ENCODE assay signal across 8 cellular contexts in genomic region chr6:72622094-72622540, GRCh38. TPM values are rescaled to one million over a fixed set of nuclear protein-coding genes. Genes with fewer than 3 reads are reported as not detected.
A peak's percentile ranks its signal among the peaks of the same experiment; 100 is the strongest.
DNase-seq lines count a peak whose midpoint lies in the region; ATAC-seq, FAIRE-seq and TF ChIP-seq lines count a peak whose summit lies in the region.

No MANE protein-coding gene starts in this region.

- FAIRE-seq in K562 (lab: Jason Lieb, UNC) = no peak
- FAIRE-seq in kidney (lab: Jason Lieb, UNC) = no peak

- H2AFZ ChIP-seq in Karpas-422 (ENCODE audit: low read length) (peak overlapping the region; percentile 96; the same call in 1 of the 2 replicates), K562 (ENCODE audit: low read depth, low read length) (peak overlapping the region; percentile 93)

- CTCF ChIA-PET in K562 (lab: Yijun Ruan, JAX; ENCODE audit: low intra/inter-chr PET ratio) = interaction anchor here (0.6 to 1.0 kb wide), 2 partner anchors 12 to 41 kb away, joined by 3 to 4 read pairs; no protein-coding TSS in a partner anchor

- no peaks in the 10 kb centered on the region for H3K9me3 ChIP-seq in Karpas-422 (ENCODE audit: low read length)
- no peaks in the 10 kb centered on the region for H3K9me3 ChIP-seq in K562 (replicated peaks; ENCODE audit: control insufficient read depth, insufficient read depth, low read depth, low read length)
- no peaks in the 10 kb centered on the region for H3K9me3 ChIP-seq in kidney (ENCODE audit: control insufficient read depth in 1 of 2, low read length in 2 of 2)

- peak in 1 of 3 experiments; percentile 25; a peak in 1 of 6 replicates for TF ChIP-seq CTCF in K562 (IDR thresholded peaks at IDR 0.05 in 2 of 3, conservative IDR thresholded peaks at IDR 0.05 in 1 of 3; ENCODE audit: insufficient read depth in 2 of 3, low read depth in 1 of 3, low read length in 3 of 3)
- peak; percentile 22 for TF ChIP-seq CTCF in kidney (IDR thresholded peaks at IDR 0.05; ENCODE audit: borderline replicate concordance, extremely low read depth, insufficient read depth)

- H3K27me3 Mint-ChIP-seq in T-helper 2 cell treated with Interferon-gamma antibody and Interleukin-4, amounts not matched to agents 5 μg/mL and 100 μg/mL, for 36 hours (ENCODE audit: low read depth) = no peaks in the 10 kb centered on the region

- peaks cover 20% of the 10 kb centered on the region for H3K36me3 ChIP-seq in Karpas-422 (ENCODE audit: insufficient read depth, low read length)
- H3K36me3 ChIP-seq in K562 (ENCODE audit: control insufficient read depth, insufficient read depth, low read length) = no peaks in the 10 kb centered on the region
- H3K36me3 ChIP-seq in kidney (ENCODE audit: control insufficient read depth in 1 of 2, insufficient read depth in 2 of 2, low read length in 2 of 2) = no peaks in the 10 kb centered on the region

- ATAC-seq in GM21526 (IDR thresholded peaks at IDR 0.05; ENCODE audit: low FRiP score, unreplicated experiment) = peak; percentile 27
- peak; percentile 58 for ATAC-seq in K562

- 26% methylated on average over 15 of the region's 54 CpGs for WGBS in K562 (ENCODE audit: insufficient coverage, low coverage, missing lambda C conversion rate)

- POLR2A ChIA-PET in K562 (lab: Yijun Ruan, JAX) = no interaction called here

- in situ Hi-C loops in K562 (cut with MboI) = loop anchor here (10.0 kb wide), 1 partner anchor 513 kb away; no protein-coding TSS in a partner anchor

- peaks cover 7% of the 10 kb centered on the region for H3K36me3 Mint-ChIP-seq in T-helper 2 cell treated with Interferon-gamma antibody and Interleukin-4, amounts not matched to agents 5 μg/mL and 100 μg/mL, for 36 hours (ENCODE audit: low read depth)

- no peaks in the 10 kb centered on the region for H4K20me1 ChIP-seq in Karpas-422 (ENCODE audit: insufficient read depth, low read depth, low read length)
- no peaks in the 10 kb centered on the region for H4K20me1 ChIP-seq in K562 (replicated peaks; ENCODE audit: control insufficient read depth, insufficient read depth, low read length)

- no peak for TF ChIP-seq RAD21 in K562 (CRISPR knock-in tag; conservative IDR thresholded peaks at IDR 0.05 in 1 of 2, IDR thresholded peaks at IDR 0.05 in 1 of 2)

- H3K4me1 Mint-ChIP-seq in T-helper 2 cell treated with Interferon-gamma antibody and Interleukin-4, amounts not matched to agents 5 μg/mL and 100 μg/mL, for 36 hours (ENCODE audit: low read depth) = peaks cover 55% of the 10 kb centered on the region

- no peaks in the 10 kb centered on the region for H3K9me3 Mint-ChIP-seq in T-helper 2 cell treated with Interferon-gamma antibody and Interleukin-4, amounts not matched to agents 5 μg/mL and 100 μg/mL, for 36 hours

- H3K4me3 Mint-ChIP-seq in T-helper 2 cell treated with Interferon-gamma antibody and Interleukin-4, amounts not matched to agents 5 μg/mL and 100 μg/mL, for 36 hours = peak overlapping the region; percentile 94

- H3K9me1 ChIP-seq in K562 (ENCODE audit: control insufficient read depth, insufficient read depth, low read length) = no peaks in the 10 kb centered on the region

- TF ChIP-seq POLR2A in K562 (conservative IDR thresholded peaks at IDR 0.05) = no peak

- DNase-seq in DMS53 treated with DMSO at 0.1 percent for 48 hours (lab: John Stamatoyannopoulos, UW; ENCODE audit: unreplicated experiment) = peak; percentile 68
- peak; percentile 90 for DNase-seq in Karpas-422
- peak; percentile 70 for DNase-seq in T-helper 2 cell treated with Interferon-gamma antibody and Interleukin-4, amounts not matched to agents 5 μg/mL and 100 μg/mL, for 36 hours (ENCODE audit: low spot score)
- peak; percentile 34 to 51 (median 50) for DNase-seq in K562 (ENCODE audit: extremely low read depth in 1 of 4, low spot score in 3 of 4)
- DNase-seq in kidney = peak; percentile 75
- DNase-seq in stimulated activated CD4-positive, alpha-beta T cell treated with anti-CD3 and anti-CD28 coated beads, Interleukin-2, amount 100 ng/mL, for 4 hours (ENCODE audit: low read depth) = peak; percentile 65
- DNase-seq in mesenteric fat pad (ENCODE audit: low spot score) = no peak

- peak overlapping the region; percentile 97 for H3K4me3 ChIP-seq in Karpas-422 (ENCODE audit: low read length)
- peak overlapping the region; percentile 49 for H3K4me3 ChIP-seq in K562
- peak overlapping the region; percentile 35 to 40 for H3K4me3 ChIP-seq in kidney (ENCODE audit: low read length in 2 of 2)

- intact Hi-C loops in K562 (cut with micrococcal nuclease) = loop anchor here (5.0 kb wide), 2 partner anchors 60 to 360 kb away; no protein-coding TSS in a partner anchor
- intact Hi-C loops in kidney (cut with DNase I) = no loop called here

- H3K79me2 ChIP-seq in Karpas-422 (ENCODE audit: low read length) (peaks cover 54% of the 10 kb centered on the region), K562 (ENCODE audit: control insufficient read depth, insufficient read depth, low read length) (peaks cover 42% of the 10 kb centered on the region)

- no peaks in the 10 kb centered on the region for H3K27me3 ChIP-seq in Karpas-422 (ENCODE audit: low read length)
- H3K27me3 ChIP-seq in K562 (ENCODE audit: control insufficient read depth in 2 of 2, insufficient read depth in 2 of 2, low read length in 2 of 2) = no peaks in the 10 kb centered on the region

- no TSS peak for BruUV-seq in K562 (replicated peaks; lab: Mats Ljungman, UMichigan)

- H3K27ac ChIP-seq in Karpas-422 (ENCODE audit: low read length) = peak overlapping the region; percentile 96
- H3K27ac ChIP-seq in K562 (ENCODE audit: extremely low read depth, low read depth, low read length) = peak overlapping the region; percentile 77
- no peak overlapping the region for H3K27ac ChIP-seq in kidney (ENCODE audit: low read depth in 2 of 2, low read length in 2 of 2)

- no peak for TF ChIP-seq EP300 in K562 (IDR thresholded peaks at IDR 0.05; ENCODE audit: low read length)

- H3K4me1 ChIP-seq in Karpas-422 (ENCODE audit: low read length) (peaks cover 55% of the 10 kb centered on the region), K562 (replicated peaks in 1 of 2; ENCODE audit: control insufficient read depth in 2 of 2, insufficient read depth in 2 of 2, low read length in 2 of 2) (peaks cover 19 to 33% of the 10 kb centered on the region in 2 experiments; a peak in 4 of 5 replicates), kidney (ENCODE audit: control insufficient read depth in 1 of 2, insufficient read depth in 1 of 2, low read depth in 1 of 2, low read length in 2 of 2) (peaks cover 0 to 10% of the 10 kb centered on the region in 2 donors)

- no peaks in the 10 kb centered on the region for H3K9me2 ChIP-seq in Karpas-422 (replicated peaks; ENCODE audit: insufficient read depth, low read length)

- H3K4me2 ChIP-seq in Karpas-422 (ENCODE audit: low read depth, low read length, poor library complexity, severe bottlenecking) (peak overlapping the region; percentile 95), K562 (ENCODE audit: insufficient read depth, low read length) (peak overlapping the region; percentile 82)

- H3K27ac Mint-ChIP-seq in T-helper 2 cell treated with Interferon-gamma antibody and Interleukin-4, amounts not matched to agents 5 μg/mL and 100 μg/mL, for 36 hours = no peak overlapping the region

- H3K9ac ChIP-seq in Karpas-422 (ENCODE audit: low read length) = peak overlapping the region; percentile 99
- peak overlapping the region; percentile 77 to 94 for H3K9ac ChIP-seq in K562 (ENCODE audit: insufficient read depth in 1 of 2, low read depth in 2 of 2, low read length in 2 of 2)
- H3K9ac ChIP-seq in kidney (ENCODE audit: low read length in 2 of 2) = no peak overlapping the region

TF ChIP-seq in K562, 482 proteins besides CTCF, POLR2A, EP300 and RAD21 (continues in another document):
- TF ChIP-seq BHLHE40 (IDR thresholded peaks at IDR 0.05; ENCODE audit: low read length) = no peak
- TF ChIP-seq USF2 (CRISPR knock-in tag; IDR thresholded peaks at IDR 0.05) = no peak
- peak; percentile 36 for TF ChIP-seq PCBP1 (IDR thresholded peaks at IDR 0.05; ENCODE audit: low read depth, low read length, poor library complexity, severe bottlenecking)
- TF ChIP-seq POLR3G (IDR thresholded peaks at IDR 0.05; ENCODE audit: extremely low read depth, insufficient read length, insufficient replicate concordance) = no peak
- TF ChIP-seq ZNF511 (CRISPR knock-in tag; IDR thresholded peaks at IDR 0.05) = peak; percentile 14; the same call in 1 of the 2 replicates

RNA-seq across cellular contexts. Expression of gene KCNQ5, which starts 0.3 kb away (rescaled TPM):
- 29.1 and 50.5 TPM in 2 replicates for total RNA-seq in Karpas-422 (2014; rRNA removed; shearing (Covaris generic); ENCODE audit: low replicate concordance)
- 6.0 and 20.4 TPM in 2 replicates for total RNA-seq in K562 (2011; cell fraction: chromatin; rRNA removed; ENCODE audit: low replicate concordance)
- 4.3 and 5.5 TPM in 2 replicates for total RNA-seq in K562 (2011; cell fraction: nucleolus; rRNA removed)
- 11.5 and 12.2 TPM in 2 replicates for total RNA-seq in K562 (2011; cell fraction: nucleoplasm; rRNA removed)
- total RNA-seq in K562 (2014; rRNA removed) = 2.4 and 2.6 TPM in 2 replicates
- total RNA-seq in K562 (2014; rRNA removed; fragmentation: Illumina TruSeq; extraction: Trizol) = 3.8 and 4.4 TPM in 2 replicates
- 5.9 and 6.5 TPM in 2 replicates for total RNA-seq in K562 (2015; rRNA removed; fragmentation: Illumina TruSeq; extraction: Trizol)
- 5.0 and 5.7 TPM in 2 replicates for total RNA-seq in K562 (2021)
- polyA plus RNA-seq in K562 (2011; rRNA removed) = 2.0 and 3.5 TPM in 2 replicates
- 0.81 and 2.0 TPM in 2 replicates for polyA plus RNA-seq in K562 (2011; cell fraction: cytosol; rRNA removed)
- 2.2 and 3.4 TPM in 2 replicates for polyA plus RNA-seq in K562 (2011; cell fraction: nucleus; rRNA removed)
- 1.7 and 4.0 TPM in 2 replicates for polyA plus RNA-seq in K562 (2012)
- 2.5 and 3.1 TPM in 2 replicates for polyA plus RNA-seq in K562 (2014; fragmentation: Illumina TruSeq; extraction: Trizol)
- 1 to 10 TPM in 1 of 2 experiments, under 1 TPM in 1; 0.31 to 1.1 TPM for polyA plus RNA-seq in K562 (2014; fragmentation: Nextera tagmentation; extraction: Ambion mirVana)
- polyA plus RNA-seq in K562 (2014; rRNA removed) = 2.0 and 2.5 TPM in 2 replicates
- 5.4 and 9.4 TPM in 2 replicates for polyA minus RNA-seq in K562 (2011; rRNA and poly(A)+ RNA removed)
- polyA minus RNA-seq in K562 (2011; cell fraction: cytosol; rRNA and poly(A)+ RNA removed) = 2.8 and 4.7 TPM in 2 replicates
- 10.6 and 24.9 TPM in 2 replicates for polyA minus RNA-seq in K562 (2011; cell fraction: nucleus; rRNA and poly(A)+ RNA removed)
- total RNA-seq in kidney = 0.50 TPM
- not detected for polyA plus RNA-seq in kidney (ENCODE audit: insufficient read depth, low read depth, low replicate concordance)
- not detected for total RNA-seq in mesenteric fat pad

Comparison
In these comparisons a context has a peak if more than half of its experiments do, and no peak if none do; other contexts are left out.
1. H3K27ac ChIP-seq: peak in Karpas-422 (single experiment) and K562 (single experiment); none in kidney (0 of 2).
2. H3K4me3 ChIP-seq: peak in every context shown above with its lines; median percentile 97 in Karpas-422; 49 in K562; 38 in kidney.
3. H3K9ac ChIP-seq: peak in Karpas-422 (single experiment) and K562 (2 of 2); none in kidney (0 of 2).